8 cellular contexts compared by ENCODE assay signal in genomic region chr18:62506495-62507143, GRCh38. TPM values are rescaled to one million over a fixed set of nuclear protein-coding genes. Genes with fewer than 3 reads are reported as not detected.
DNase-seq lines count a peak whose midpoint lies in the region; ATAC-seq lines count a peak whose summit lies in the region.

No MANE protein-coding gene starts in this region.

- peaks cover 5 to 17% of the 10 kb centered on the region in 2 donors for H3K4me1 ChIP-seq in naive thymus-derived CD4-positive, alpha-beta T cell (ENCODE audit: control insufficient read depth in 2 of 2, insufficient read depth in 2 of 2, low read length in 2 of 2)

- peak overlapping the region; percentile 73 for H3K4me3 Mint-ChIP-seq in activated T-helper 2 cell treated with anti-CD3 and anti-CD28 coated beads, Interferon-gamma antibody, Interleukin-2, Interleukin-4, amounts not matched to agents 10 μg/mL and 5 μg/mL and 100 μg/mL, durations not matched to agents 14 hours and 24 hours and 36 hours (ENCODE audit: low read depth)
- H3K4me3 Mint-ChIP-seq in naive thymus-derived CD4-positive, alpha-beta T cell, result peak overlapping the region; percentile 82 to 94 (median 88)

- no peaks in the 10 kb centered on the region for H3K27me3 ChIP-seq in naive thymus-derived CD4-positive, alpha-beta T cell (ENCODE audit: control insufficient read depth in 2 of 2, insufficient read depth in 2 of 2, low read length in 2 of 2)

- intact Hi-C loops in activated T-helper 2 cell treated with anti-CD3 and anti-CD28 coated beads, Interferon-gamma antibody, Interleukin-2, Interleukin-4, amounts not matched to agents 10 μg/mL and 5 μg/mL and 100 μg/mL, durations not matched to agents 14 hours and 24 hours and 36 hours (cut with micrococcal nuclease), result loop anchor here (1.0 to 5.0 kb wide), 8 partner anchors 16 to 341 kb away; partner anchors contain the start of gene PHLPP1
- intact Hi-C loops in naive thymus-derived CD4-positive, alpha-beta T cell (cut with micrococcal nuclease), result loop anchor here (1.0 to 10.0 kb wide), 7 partner anchors 16 to 338 kb away; partner anchors contain the start of genes PIGN (in 2 of the 2), RELCH (in 2 of the 2) and PHLPP1 (in 1 of the 2)
- intact Hi-C loops in posterior vena cava (cut with DNase I), result no loop called here

- ATAC-seq in GM19023 (IDR thresholded peaks at IDR 0.05; ENCODE audit: unreplicated experiment) (peak; percentile 3), HG02884 (IDR thresholded peaks at IDR 0.05; ENCODE audit: unreplicated experiment) (peak; percentile 11)
- peak; percentile 29 for ATAC-seq in naive thymus-derived CD4-positive, alpha-beta T cell

- peak overlapping the region; percentile 77 for H3K4me3 ChIP-seq in naive thymus-derived CD4-positive, alpha-beta T cell (ENCODE audit: low read length)

- H3K27ac ChIP-seq in naive thymus-derived CD4-positive, alpha-beta T cell (ENCODE audit: low read depth, low read length), result peak overlapping the region; percentile 67

- peaks cover 13% of the 10 kb centered on the region for H3K9me3 Mint-ChIP-seq in activated T-helper 2 cell treated with anti-CD3 and anti-CD28 coated beads, Interferon-gamma antibody, Interleukin-2, Interleukin-4, amounts not matched to agents 10 μg/mL and 5 μg/mL and 100 μg/mL, durations not matched to agents 14 hours and 24 hours and 36 hours
- peaks cover 0 to 22% (median 8%) of the 10 kb centered on the region in 11 donors for H3K9me3 Mint-ChIP-seq in naive thymus-derived CD4-positive, alpha-beta T cell

- peak overlapping the region; percentile 97 for H3K27ac Mint-ChIP-seq in activated T-helper 2 cell treated with anti-CD3 and anti-CD28 coated beads, Interferon-gamma antibody, Interleukin-2, Interleukin-4, amounts not matched to agents 10 μg/mL and 5 μg/mL and 100 μg/mL, durations not matched to agents 14 hours and 24 hours and 36 hours
- H3K27ac Mint-ChIP-seq in naive thymus-derived CD4-positive, alpha-beta T cell, result peak overlapping the region; percentile 90 to 100 (median 96)

- CTCF ChIA-PET in naive thymus-derived CD4-positive, alpha-beta T cell (lab: Charles Lee), result no interaction called here

- POLR2A ChIA-PET in naive thymus-derived CD4-positive, alpha-beta T cell (lab: Charles Lee), result interaction anchor here (0.5 to 3.2 kb wide), 8 partner anchors 16 to 320 kb away, joined by 3 to 31 read pairs (median 7); partner anchors contain the start of genes PIGN, RELCH and ZCCHC2

- peaks cover 20% of the 10 kb centered on the region for H3K4me1 Mint-ChIP-seq in activated T-helper 2 cell treated with anti-CD3 and anti-CD28 coated beads, Interferon-gamma antibody, Interleukin-2, Interleukin-4, amounts not matched to agents 10 μg/mL and 5 μg/mL and 100 μg/mL, durations not matched to agents 14 hours and 24 hours and 36 hours (ENCODE audit: low read depth)
- peaks cover 4 to 30% (median 21%) of the 10 kb centered on the region in 7 donors for H3K4me1 Mint-ChIP-seq in naive thymus-derived CD4-positive, alpha-beta T cell

- no peak for DNase-seq in activated T-helper 2 cell treated with anti-CD3 and anti-CD28 coated beads, Interferon-gamma antibody, Interleukin-2, Interleukin-4, amounts not matched to agents 10 μg/mL and 5 μg/mL and 100 μg/mL, durations not matched to agents 14 hours and 24 hours and 36 hours (ENCODE audit: low spot score)
- no peak for DNase-seq in naive thymus-derived CD4-positive, alpha-beta T cell
- DNase-seq in posterior vena cava (ENCODE audit: low spot score) (no peak), HuH-7.5 (ENCODE audit: low spot score) (no peak), SW480 (ENCODE audit: low spot score) (no peak), NCI-H510A treated with DMSO at 0.1 percent for 48 hours (lab: John Stamatoyannopoulos, UW) (no peak)

- peaks cover 17% of the 10 kb centered on the region for H3K36me3 Mint-ChIP-seq in activated T-helper 2 cell treated with anti-CD3 and anti-CD28 coated beads, Interferon-gamma antibody, Interleukin-2, Interleukin-4, amounts not matched to agents 10 μg/mL and 5 μg/mL and 100 μg/mL, durations not matched to agents 14 hours and 24 hours and 36 hours (ENCODE audit: low read depth)
- H3K36me3 Mint-ChIP-seq in naive thymus-derived CD4-positive, alpha-beta T cell, result peaks cover under 1 to 54% (median 7%) of the 10 kb centered on the region in 5 donors

- no peaks in the 10 kb centered on the region for H3K36me3 ChIP-seq in naive thymus-derived CD4-positive, alpha-beta T cell (ENCODE audit: control insufficient read depth in 2 of 3, insufficient read depth in 3 of 3, low read length in 3 of 3)

- peaks cover 0 to 5% (median 0%) of the 10 kb centered on the region in 3 experiments for H3K9me3 ChIP-seq in naive thymus-derived CD4-positive, alpha-beta T cell (ENCODE audit: control insufficient read depth in 2 of 3, low read length in 3 of 3)

- no peaks in the 10 kb centered on the region for H3K27me3 Mint-ChIP-seq in activated T-helper 2 cell treated with anti-CD3 and anti-CD28 coated beads, Interferon-gamma antibody, Interleukin-2, Interleukin-4, amounts not matched to agents 10 μg/mL and 5 μg/mL and 100 μg/mL, durations not matched to agents 14 hours and 24 hours and 36 hours (ENCODE audit: low read depth)
- H3K27me3 Mint-ChIP-seq in naive thymus-derived CD4-positive, alpha-beta T cell, result no peaks in the 10 kb centered on the region

RNA-seq across cellular contexts. Expression of gene ZCCHC2, which starts 16.2 kb away (rescaled TPM):
- total RNA-seq in activated T-helper 2 cell treated with anti-CD3 and anti-CD28 coated beads, Interferon-gamma antibody, Interleukin-2, Interleukin-4, amounts not matched to agents 10 μg/mL and 5 μg/mL and 100 μg/mL, durations not matched to agents 14 hours and 24 hours and 36 hours, result 43.8 and 48.6 TPM in 2 replicates
- total RNA-seq in naive thymus-derived CD4-positive, alpha-beta T cell, result 10 to 100 TPM; 51.1 to 68.5 (median 63.1) TPM
- 1 to 10 TPM; 1.8 to 2.6 TPM for polyA plus RNA-seq in naive thymus-derived CD4-positive, alpha-beta T cell
- 10 to 100 TPM; 25.0 to 26.3 TPM for total RNA-seq in posterior vena cava

Comparison
In these comparisons a context has a peak if more than half of its experiments do, and no peak if none do; other contexts are left out.
1. intact Hi-C loops: an anchor here in activated T-helper 2 cell treated with anti-CD3 and anti-CD28 coated beads, Interferon-gamma antibody, Interleukin-2, Interleukin-4, amounts not matched to agents 10 μg/mL and 5 μg/mL and 100 μg/mL, durations not matched to agents 14 hours and 24 hours and 36 hours (1.0 to 5.0 kb wide) and naive thymus-derived CD4-positive, alpha-beta T cell (1.0 to 10.0 kb wide); none called in posterior vena cava.